In genomic region chr1:33055210-33055991, GRCh38 we compare ENCODE assay signal across 9 cellular contexts. TPM values are rescaled to one million over a fixed set of nuclear protein-coding genes. Genes with fewer than 3 reads are reported as not detected.
DNase-seq lines count a peak whose midpoint lies in the region; ATAC-seq, FAIRE-seq and TF ChIP-seq lines count a peak whose summit lies in the region.
"Had no signal": no experiment of that assay in that cellular context is flagged by ENCODE, and none has a peak within 500 bp of the region (broad histone marks: within the 10 kb centered on the region; RNA-seq: fewer than 3 reads in every experiment).

No MANE protein-coding gene starts in this region.

- H3K4me3 Mint-ChIP-seq in astrocyte (ENCODE audit: unreplicated experiment): no peak overlapping the region
- H3K4me3 Mint-ChIP-seq: stimulated activated naive CD8-positive, alpha-beta T cell treated with anti-CD3 and anti-CD28 coated beads, Interleukin-15, Interleukin-2, amounts not matched to agents 100 ng/mL and 50 ng/mL, for 24 hours had no signal

- H3K27me3 Mint-ChIP-seq in astrocyte (ENCODE audit: low read depth, unreplicated experiment): no peaks in the 10 kb centered on the region
- H3K27me3 Mint-ChIP-seq: stimulated activated naive CD8-positive, alpha-beta T cell treated with anti-CD3 and anti-CD28 coated beads, Interleukin-15, Interleukin-2, amounts not matched to agents 100 ng/mL and 50 ng/mL, for 24 hours had no signal

- H3K4me3 ChIP-seq in Karpas-422 (ENCODE audit: low read length) (no peak overlapping the region), astrocyte (ENCODE audit: insufficient read depth, low read depth, low read length) (no peak overlapping the region), prostate gland (no peak overlapping the region)

- H4K20me1 ChIP-seq in Karpas-422 (ENCODE audit: insufficient read depth, low read depth, low read length) (no peaks in the 10 kb centered on the region), astrocyte (ENCODE audit: insufficient read depth, low read length) (no peaks in the 10 kb centered on the region)

- no peak for TF ChIP-seq POLR2A in prostate gland (IDR thresholded peaks at IDR 0.05)

- H3K4me2 ChIP-seq in Karpas-422 (ENCODE audit: low read depth, low read length, poor library complexity, severe bottlenecking): no peak overlapping the region
- no peak overlapping the region for H3K4me2 ChIP-seq in astrocyte (ENCODE audit: low read length)

- ATAC-seq in left ventricle myocardium superior (peak; percentile 98), GM19395 (IDR thresholded peaks at IDR 0.05; ENCODE audit: unreplicated experiment) (no peak), HG02610 (IDR thresholded peaks at IDR 0.05; ENCODE audit: unreplicated experiment) (no peak)

- H3K27ac ChIP-seq in Karpas-422 (ENCODE audit: low read length): no peak overlapping the region
- no peak overlapping the region for H3K27ac ChIP-seq in astrocyte (ENCODE audit: low read depth, low read length)
- H3K27ac ChIP-seq in prostate gland: peak overlapping the region; percentile 26 to 38

- no peak for FAIRE-seq in astrocyte (lab: Jason Lieb, UNC)

- H3K4me1 Mint-ChIP-seq in astrocyte (ENCODE audit: low read depth, unreplicated experiment): peaks cover 8% of the 10 kb centered on the region

- H3K36me3 Mint-ChIP-seq in astrocyte (ENCODE audit: low read depth, unreplicated experiment): no peaks in the 10 kb centered on the region

- H3K27me3 ChIP-seq in Karpas-422 (ENCODE audit: low read length) (no peaks in the 10 kb centered on the region), astrocyte (ENCODE audit: insufficient read depth, low read length) (no peaks in the 10 kb centered on the region), prostate gland (replicated peaks; ENCODE audit: insufficient read depth) (no peaks in the 10 kb centered on the region)

- no peaks in the 10 kb centered on the region for H3K79me2 ChIP-seq in Karpas-422 (ENCODE audit: low read length)
- H3K79me2 ChIP-seq in astrocyte (ENCODE audit: insufficient read depth, low read length): no peaks in the 10 kb centered on the region

- H3K4me1 ChIP-seq in Karpas-422 (ENCODE audit: low read length) (peaks cover 20% of the 10 kb centered on the region), astrocyte (ENCODE audit: insufficient read depth, low read length) (peaks cover 6% of the 10 kb centered on the region), prostate gland (replicated peaks) (no peaks in the 10 kb centered on the region)

- no peaks in the 10 kb centered on the region for H3K9me2 ChIP-seq in Karpas-422 (replicated peaks; ENCODE audit: insufficient read depth, low read length)

- H3K9me3 Mint-ChIP-seq in astrocyte (ENCODE audit: unreplicated experiment): peaks cover 5% of the 10 kb centered on the region
- H3K9me3 Mint-ChIP-seq: stimulated activated naive CD8-positive, alpha-beta T cell treated with anti-CD3 and anti-CD28 coated beads, Interleukin-15, Interleukin-2, amounts not matched to agents 100 ng/mL and 50 ng/mL, for 24 hours had no signal

- no peaks in the 10 kb centered on the region for H3K36me3 ChIP-seq in Karpas-422 (ENCODE audit: insufficient read depth, low read length)
- no peaks in the 10 kb centered on the region for H3K36me3 ChIP-seq in astrocyte (ENCODE audit: insufficient read depth, low read length)
- no peaks in the 10 kb centered on the region for H3K36me3 ChIP-seq in prostate gland

- H3K9ac ChIP-seq in Karpas-422 (ENCODE audit: low read length) (no peak overlapping the region), astrocyte (ENCODE audit: low read length) (no peak overlapping the region)

- DNase-seq in DMS79 treated with DMSO at 0.1 percent for 48 hours (lab: John Stamatoyannopoulos, UW) (peak; percentile 38), Karpas-422 (peak; percentile 78), RPMI7951 (ENCODE audit: low read depth) (peak; percentile 93), astrocyte (ENCODE audit: low read depth) (peak; percentile 82), left ventricle myocardium superior (peak; percentile 86), prostate gland (ENCODE audit: low spot score) (peak; percentile 66)

- WGBS in prostate gland: 24% methylated on average over 11 of the region's 11 CpGs

- H3K9me3 ChIP-seq in Karpas-422 (ENCODE audit: low read length) (no peaks in the 10 kb centered on the region), astrocyte (ENCODE audit: insufficient read depth, low read depth, low read length) (no peaks in the 10 kb centered on the region), prostate gland (no peaks in the 10 kb centered on the region)

- peak; percentile 59 for TF ChIP-seq CTCF in astrocyte (IDR thresholded peaks at IDR 0.05; ENCODE audit: insufficient read depth, low read depth, low read length)
- peak in 3 of 4 experiments; percentile 67 to 78 (median 72) for TF ChIP-seq CTCF in prostate gland (IDR thresholded peaks at IDR 0.05)

- H2AFZ ChIP-seq in Karpas-422 (ENCODE audit: low read length) (no peak overlapping the region), astrocyte (ENCODE audit: low read depth, low read length) (no peak overlapping the region)

- intact Hi-C loops in left ventricle myocardium superior (cut with micrococcal nuclease): loop anchor here (10.0 kb wide), 1 partner anchor 121 kb away; no protein-coding TSS in a partner anchor
- intact Hi-C loops in prostate gland (cut with DNase I): loop anchor here (5.0 kb wide), 1 partner anchor 123 kb away; no protein-coding TSS in a partner anchor

- H3K27ac Mint-ChIP-seq in astrocyte (ENCODE audit: unreplicated experiment): no peak overlapping the region
- H3K27ac Mint-ChIP-seq: stimulated activated naive CD8-positive, alpha-beta T cell treated with anti-CD3 and anti-CD28 coated beads, Interleukin-15, Interleukin-2, amounts not matched to agents 100 ng/mL and 50 ng/mL, for 24 hours had no signal

RNA-seq across cellular contexts. Expression of gene AK2, which starts 18.7 kb away (rescaled TPM):
- 145 and 287 TPM in 2 replicates for total RNA-seq in Karpas-422 (2014; rRNA removed; shearing (Covaris generic); ENCODE audit: low replicate concordance)
- 263 and 350 TPM in 2 replicates for total RNA-seq in RPMI7951 (2014; rRNA removed; shearing (Covaris generic))
- total RNA-seq in astrocyte: 126 and 138 TPM in 2 replicates
- total RNA-seq in left ventricle myocardium superior: 121 TPM
- total RNA-seq in prostate gland: 100 to 1,000 TPM; 120 to 123 TPM

RNA-seq across cellular contexts. Expression of gene AZIN2, which starts 25.6 kb away (rescaled TPM):
- 0.30 and 1.8 TPM in 2 replicates for total RNA-seq in Karpas-422 (2014; rRNA removed; shearing (Covaris generic); ENCODE audit: low replicate concordance)
- total RNA-seq in RPMI7951 (2014; rRNA removed; shearing (Covaris generic)): 9.4 TPM in 2 replicates
- total RNA-seq in astrocyte (10.1 and 15.6 TPM in 2 replicates), left ventricle myocardium superior (3.3 TPM), prostate gland (10 to 100 TPM in 1 of 2 donors, 1 to 10 TPM in 1; 5.6 to 16.0 TPM)

Comparison
In these comparisons a context has a peak if more than half of its experiments do, and no peak if none do; other contexts are left out.
1. DNase-seq: peak in every context shown above with its lines; median percentile 93 in RPMI7951; 86 in left ventricle myocardium superior; 82 in astrocyte; 78 in Karpas-422; 66 in prostate gland; 38 in DMS79 treated with DMSO at 0.1 percent for 48 hours.
2. H3K27ac ChIP-seq: peak in prostate gland (2 of 2); none in Karpas-422 (single experiment) and astrocyte (single experiment).